ENCODE assay signal across 8 cellular contexts in the genomic region with DNA sequence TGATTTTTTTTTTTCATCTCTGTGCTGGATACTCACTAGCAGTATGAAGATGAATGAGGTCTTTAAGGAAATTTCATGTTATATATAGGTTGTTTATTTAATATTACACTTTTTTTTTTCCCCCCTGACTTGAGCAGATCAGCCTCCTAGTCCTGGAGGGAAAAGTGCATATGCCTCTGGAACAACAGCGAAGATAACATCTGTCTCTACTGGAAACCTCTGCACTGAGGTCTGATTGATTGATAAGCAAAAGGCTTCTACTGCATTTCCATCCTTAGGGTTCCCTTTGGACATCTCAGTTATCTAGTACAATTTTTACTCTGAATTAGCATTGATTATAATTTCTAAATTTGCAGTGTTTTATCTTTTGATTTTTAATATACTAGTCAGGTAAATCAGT. TPM values are rescaled to one million over a fixed set of nuclear protein-coding genes. Genes with fewer than 3 reads are reported as not detected.
"Had no signal": no experiment of that assay in that cellular context is flagged by ENCODE, and none has a peak within 500 bp of the region (broad histone marks: within the 10 kb centered on the region; RNA-seq: fewer than 3 reads in every experiment).

No MANE protein-coding gene starts in this region.

- H3K4me3 Mint-ChIP-seq: GM23338, H9 had no signal

- DNase-seq: H9, HCEC 1CT, IMR-90 had no signal

- FAIRE-seq: H1, H54, HTR-8/SVneo had no signal

- ATAC-seq: GM23338 had no signal

- H3K4me1 Mint-ChIP-seq: GM23338, H9 had no signal

- H3K4me3 ChIP-seq: GM23338 had no signal

- H3K9me3 Mint-ChIP-seq: GM23338, H9 had no signal

- H2AFZ ChIP-seq: GM23338 had no signal

- H3K27ac Mint-ChIP-seq: GM23338 had no signal

- H3K4me2 ChIP-seq: GM23338 had no signal

RNA-seq across cellular contexts. Expression of a gene that starts 49.8 kb away (rescaled TPM):
- total RNA-seq: HT-29, IMR-90 had no signal
- polyA plus RNA-seq: IMR-90 had no signal
